ENCODE assay signal across 19 cellular contexts in the genomic region with DNA sequence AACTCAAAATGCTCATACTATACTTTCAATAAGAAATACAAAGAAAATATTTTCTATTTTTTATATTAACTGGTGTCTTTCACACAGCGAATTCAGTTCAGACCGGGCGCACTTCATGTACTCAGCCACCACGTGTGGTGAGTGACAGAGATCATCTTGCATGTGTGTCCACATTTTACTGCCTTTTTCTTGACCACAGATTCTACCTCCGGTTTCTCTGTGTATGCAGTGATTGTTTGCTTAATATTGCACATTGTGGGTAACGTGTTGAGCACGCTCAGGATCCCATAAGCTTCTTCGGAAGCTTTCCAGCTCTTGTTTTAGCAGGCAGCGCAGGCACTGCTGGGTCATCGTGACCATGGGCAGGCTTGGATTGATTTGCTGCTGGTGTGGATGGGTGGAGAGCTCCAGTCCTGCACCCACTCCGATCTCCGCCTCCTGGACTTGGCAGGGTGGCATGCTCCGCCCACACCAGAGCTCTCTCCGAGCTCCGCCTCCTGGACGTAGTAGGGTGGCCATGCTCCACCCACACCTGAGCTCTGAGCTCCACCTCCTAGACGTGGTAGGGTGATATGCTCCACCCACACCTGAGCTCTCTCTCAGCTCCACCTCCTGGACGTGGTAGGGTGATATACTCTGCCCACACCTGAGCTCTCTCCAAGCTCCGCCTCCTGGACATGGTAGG.
A peak's percentile ranks its signal among the peaks of the same experiment; 100 is the strongest.
DNase-seq lines count a peak whose midpoint lies in the region; ATAC-seq and TF ChIP-seq lines count a peak whose summit lies in the region.
"Had no signal": no experiment of that assay in that cellular context is flagged by ENCODE, and none has a peak within 500 bp of the region (broad histone marks: within the 10 kb centered on the region; RNA-seq: fewer than 3 reads in every experiment).

No MANE protein-coding gene starts in this region.

- no peaks in the 10 kb centered on the region for H3K79me2 ChIP-seq in H9 (ENCODE audit: insufficient read depth, low read length)

- no peak overlapping the region for H3T11ph ChIP-seq in H9 (ENCODE audit: low read length)

- H3K9me3 Mint-ChIP-seq in H9, result peaks cover 7 to 14% of the 10 kb centered on the region in 2 experiments

- no peaks in the 10 kb centered on the region for H3K9me3 ChIP-seq in H9 (ENCODE audit: control insufficient read depth, low read depth, low read length)
- H3K9me3 ChIP-seq: A549 had no signal

- intact Hi-C loops in sciatic nerve (cut with DNase I), result no loop called here

- no peak overlapping the region for H3K4me3 Mint-ChIP-seq in H9

- H3K18ac ChIP-seq in H9 (ENCODE audit: insufficient read length, low read depth, low read length), result no peak overlapping the region

- no CpG with 5 or more reads among the region's 19 CpGs for WGBS in H9 (ENCODE audit: extremely low coverage, insufficient read length, low lambda C conversion rate)

- H2BK5ac ChIP-seq in H9 (ENCODE audit: insufficient read length, low read length), result no peak overlapping the region

- TF ChIP-seq CTCF in H9 (conservative IDR thresholded peaks at IDR 0.05), result no peak

- no peak overlapping the region for H2BK120ac ChIP-seq in H9 (ENCODE audit: low read depth, low read length, poor library complexity, severe bottlenecking)

- no peak overlapping the region for H4K8ac ChIP-seq in H9 (replicated peaks; ENCODE audit: insufficient read length, low read depth, low read length)

- no peaks in the 10 kb centered on the region for H3K79me1 ChIP-seq in H9 (ENCODE audit: insufficient read depth, low read depth, low read length, poor library complexity, severe bottlenecking)

- no peak for ATAC-seq in activated CD4-positive, CD25-positive, alpha-beta regulatory T cell treated with anti-CD3 and anti-CD28 coated beads, Interleukin-2, amount 50 U/mL, for 24 hours
- ATAC-seq in sciatic nerve (no peak), SK-N-SH treated with all-trans-retinoic acid at 6 μM for 48 hours (no peak)
- ATAC-seq: A549, Right ventricle myocardium inferior had no signal

- no peak overlapping the region for H2BK15ac ChIP-seq in H9 (ENCODE audit: low read depth, low read length)

- H3K23ac ChIP-seq in H9 (ENCODE audit: insufficient read length, low read depth, low read length), result no peak overlapping the region

- no peak overlapping the region for H3K9ac ChIP-seq in H9 (ENCODE audit: extremely low read depth, insufficient read length, low read length)
- H3K9ac ChIP-seq: GM23248, KMS-11 had no signal

- no peak overlapping the region for H3K56ac ChIP-seq in H9 (ENCODE audit: insufficient read length, low read depth, low read length)

- no peak overlapping the region for H3K4me2 ChIP-seq in H9 (ENCODE audit: insufficient read depth, insufficient read length, low read length)
- H3K4me2 ChIP-seq: A549, KMS-11 had no signal

- H3K4me1 Mint-ChIP-seq in H9, result no peaks in the 10 kb centered on the region

- H3K27ac Mint-ChIP-seq in H9, result no peak overlapping the region

- no peak overlapping the region for H4K91ac ChIP-seq in H9 (ENCODE audit: insufficient read length, low read depth, low read length)

- no peaks in the 10 kb centered on the region for H3K27me3 Mint-ChIP-seq in H9 (ENCODE audit: low read depth)
- H3K27me3 Mint-ChIP-seq: CD4-positive, alpha-beta memory T cell had no signal

- no peak overlapping the region for H4K5ac ChIP-seq in H9 (ENCODE audit: insufficient read length, low read depth, low read length)

- no peaks in the 10 kb centered on the region for H3K4me1 ChIP-seq in H9 (ENCODE audit: insufficient read depth, low read length)
- H3K4me1 ChIP-seq: A549 had no signal

- H2AFZ ChIP-seq in H9 (ENCODE audit: low read length), result no peak overlapping the region
- H2AFZ ChIP-seq: GM23248 had no signal

- H2BK12ac ChIP-seq in H9 (ENCODE audit: insufficient read length, low read depth, low read length), result no peak overlapping the region

- H3K27me3 ChIP-seq in H9 (ENCODE audit: insufficient read depth, low read length), result no peaks in the 10 kb centered on the region

- no peaks in the 10 kb centered on the region for H4K20me1 ChIP-seq in H9 (ENCODE audit: control insufficient read depth, insufficient read depth, insufficient read length)

- DNase-seq in NCI-H146 (lab: John Stamatoyannopoulos, UW) (peak; percentile 33), NCI-H146 treated with DMSO at 0.1 percent for 48 hours (lab: John Stamatoyannopoulos, UW; ENCODE audit: unreplicated experiment) (no peak), H9 (peak; percentile 71), NCI-H774 (lab: John Stamatoyannopoulos, UW) (peak; percentile 56), iPS-NIHi11 (ENCODE audit: low spot score) (peak; percentile 69), sciatic nerve (ENCODE audit: low spot score) (no peak)
- DNase-seq: Calu3; CD4-positive, alpha-beta memory T cell; DMS79 treated with DMSO at 0.1 percent for 48 hours; GM23248; NCI-H2029 treated with DMSO at 0.1 percent for 48 hours; NCI-H2171 treated with DMSO at 0.1 percent for 48 hours; NCI-H446 had no signal

- peaks cover 8 to 30% (median 15%) of the 10 kb centered on the region in 3 experiments for H3K36me3 Mint-ChIP-seq in H9 (ENCODE audit: insufficient read depth in 1 of 3, low read depth in 3 of 3)

- no peaks in the 10 kb centered on the region for H3K23me2 ChIP-seq in H9 (ENCODE audit: insufficient read length, low read depth, low read length, poor library complexity, severe bottlenecking)

- H3K14ac ChIP-seq in H9 (ENCODE audit: insufficient read depth, low read length), result no peak overlapping the region

- H3K4ac ChIP-seq in H9 (ENCODE audit: low read depth, low read length), result no peak overlapping the region

- H3K27ac ChIP-seq in H9 (ENCODE audit: insufficient read length, low read depth, low read length), result no peak overlapping the region
- H3K27ac ChIP-seq: A549, GM23248, KMS-11, SK-N-MC had no signal

- H2AK5ac ChIP-seq in H9 (ENCODE audit: insufficient read length, low read length), result no peak overlapping the region

- H2BK20ac ChIP-seq in H9 (ENCODE audit: low read depth, low read length, poor library complexity, severe bottlenecking), result no peak overlapping the region

TF ChIP-seq in SK-N-SH treated with all-trans-retinoic acid at 6 μM for 48 hours, 23 proteins besides CTCF, POLR2A, EP300 and RAD21:
- TF ChIP-seq GLIS3 (CRISPR knock-in tag; IDR thresholded peaks at IDR 0.05) (no peak), CSDC2 (CRISPR knock-in tag; IDR thresholded peaks at IDR 0.05) (no peak), TCF4 (CRISPR knock-in tag; IDR thresholded peaks at IDR 0.05; ENCODE audit: borderline replicate concordance) (no peak), ARNTL (CRISPR knock-in tag; IDR thresholded peaks at IDR 0.05; ENCODE audit: borderline replicate concordance, low read depth) (no peak), ZNF8 (CRISPR knock-in tag; IDR thresholded peaks at IDR 0.05) (no peak)

Comparison
In these comparisons a context has a peak if more than half of its experiments do, and no peak if none do; other contexts are left out.
1. DNase-seq: peak in NCI-H146 (single experiment), H9 (single experiment), NCI-H774 (single experiment) and iPS-NIHi11 (single experiment); none in NCI-H146 treated with DMSO at 0.1 percent for 48 hours (single experiment) and sciatic nerve (single experiment).